Comparison of ENCODE assay signal across 11 cellular contexts in genomic region chr15:68354923-68355322, GRCh38.
A peak's percentile ranks its signal among the peaks of the same experiment; 100 is the strongest.
DNase-seq lines count a peak whose midpoint lies in the region; ATAC-seq and TF ChIP-seq lines count a peak whose summit lies in the region.
"Had no signal": no experiment of that assay in that cellular context is flagged by ENCODE, and none has a peak within 500 bp of the region (broad histone marks: within the 10 kb centered on the region; RNA-seq: fewer than 3 reads in every experiment).

No MANE protein-coding gene starts in this region.

- peak overlapping the region; percentile 91; the same call in 1 of the 2 replicates for H3K4ac ChIP-seq in IMR-90 (ENCODE audit: low read depth, low read length)

- H3K4me3 ChIP-seq in IMR-90 (ENCODE audit: insufficient read depth, low read depth, low read length) (no peak overlapping the region), astrocyte of the cerebellum (ENCODE audit: low read depth, low read length) (no peak overlapping the region), Karpas-422 (ENCODE audit: low read length) (no peak overlapping the region)
- H3K4me3 ChIP-seq: esophagus muscularis mucosa had no signal

- peaks cover 15% of the 10 kb centered on the region for H3K9me1 ChIP-seq in IMR-90 (ENCODE audit: insufficient read depth, low read length)

- H4K20me1 ChIP-seq in IMR-90 (ENCODE audit: insufficient read depth, low read length) (0 out of 2 replicates have a peak, but pooled peaks cover 5% of the 10 kb centered on the region), Karpas-422 (ENCODE audit: insufficient read depth, low read depth, low read length) (no peaks in the 10 kb centered on the region)

- H2AFZ ChIP-seq in IMR-90 (replicated peaks; ENCODE audit: low read length, poor library complexity) (peak overlapping the region; percentile 62), Karpas-422 (ENCODE audit: low read length) (no peak overlapping the region)

- H3K56ac ChIP-seq in IMR-90 (ENCODE audit: extremely low read depth, insufficient read depth, low read length) = no peak overlapping the region

- H3K79me1 ChIP-seq in IMR-90 (ENCODE audit: low read depth in 1 of 2, low read length in 2 of 2) = peaks cover 0 to 5% of the 10 kb centered on the region in 2 experiments; a peak in 1 of 4 replicates

- intact Hi-C loops in IMR-90 (cut with micrococcal nuclease) = no loop called here

- peaks cover 5% of the 10 kb centered on the region for H3K36me3 ChIP-seq in IMR-90 (ENCODE audit: control insufficient read depth, insufficient read depth, low read length)
- no peaks in the 10 kb centered on the region; the same call in 1 of the 2 replicates for H3K36me3 ChIP-seq in Karpas-422 (ENCODE audit: insufficient read depth, low read length)

- no CpG with 5 or more reads among the region's 4 CpGs for WGBS in IMR-90 (ENCODE audit: extremely low coverage in 2 of 2, insufficient read length in 1 of 2), 2 experiments

- CTCF ChIA-PET in IMR-90 (lab: Yijun Ruan, JAX) = no interaction called here

- H3K27ac ChIP-seq in IMR-90 (ENCODE audit: insufficient read depth, low read length) = peak overlapping the region; percentile 29; the same call in 1 of the 2 replicates
- H3K27ac ChIP-seq in Karpas-422 (ENCODE audit: low read length) = no peak overlapping the region
- H3K27ac ChIP-seq: esophagus muscularis mucosa had no signal

- DNase-seq in Caki2 (ENCODE audit: low read depth) (peak; percentile 60), IMR-90 (peak; percentile 98), astrocyte of the cerebellum (ENCODE audit: low read depth) (peak; percentile 98), kidney tubule cell (ENCODE audit: low spot score) (peak; percentile 91), Karpas-422 (no peak), activated gamma-delta T cell treated with Interleukin-2 at 50 U/mL for 16 hours (no peak)
- DNase-seq: DMS79, NCI-H1436 had no signal

- no peak overlapping the region for H3K18ac ChIP-seq in IMR-90 (ENCODE audit: low read depth, low read length)

- H3K4me2 ChIP-seq in IMR-90 (ENCODE audit: low read depth, low read length) = no peak overlapping the region
- no peak overlapping the region for H3K4me2 ChIP-seq in Karpas-422 (ENCODE audit: low read depth, low read length, poor library complexity, severe bottlenecking)

- no peaks in the 10 kb centered on the region for H3K79me2 ChIP-seq in Karpas-422 (ENCODE audit: low read length)

- H2BK15ac ChIP-seq in IMR-90 (ENCODE audit: low read depth, low read length) = 0 out of 3 replicates have a peak overlapping the region, but pooled peaks have one; percentile 90

- H3K4me1 ChIP-seq in IMR-90 (ENCODE audit: control insufficient read depth, insufficient read depth, low read length) = peaks cover 12% of the 10 kb centered on the region
- no peaks in the 10 kb centered on the region for H3K4me1 ChIP-seq in Karpas-422 (ENCODE audit: low read length)

- H3K9me3 ChIP-seq in IMR-90 (ENCODE audit: control insufficient read depth, insufficient read depth, low read length) (peaks cover 7% of the 10 kb centered on the region), Karpas-422 (ENCODE audit: low read length) (peaks cover 4% of the 10 kb centered on the region; the same call in 1 of the 2 replicates)

- H2AK9ac ChIP-seq in IMR-90 (replicated peaks; ENCODE audit: low read depth, low read length, poor library complexity) = peak overlapping the region; percentile 39

- no peak overlapping the region for H3K23ac ChIP-seq in IMR-90 (ENCODE audit: low read depth, low read length)

- peak overlapping the region in 1 of 2 experiments; percentile 7; a peak in 1 of 4 replicates for H4K8ac ChIP-seq in IMR-90 (ENCODE audit: low read depth in 2 of 2, low read length in 2 of 2)

- peak overlapping the region; percentile 48 for H2BK5ac ChIP-seq in IMR-90 (ENCODE audit: low read depth, low read length, poor library complexity, severe bottlenecking)

- ATAC-seq in IMR-90 (ENCODE audit: low read depth) = peak; percentile 83
- no peak for ATAC-seq in HG02588 (IDR thresholded peaks at IDR 0.05; ENCODE audit: unreplicated experiment)
- no peak for ATAC-seq in GM21381 (IDR thresholded peaks at IDR 0.05; ENCODE audit: unreplicated experiment)

- peak overlapping the region; percentile 55; the same call in 1 of the 2 replicates for H2BK20ac ChIP-seq in IMR-90 (ENCODE audit: low read depth, low read length)

- no peak overlapping the region for H3K14ac ChIP-seq in IMR-90 (replicated peaks; ENCODE audit: low read depth, low read length)

- POLR2A ChIA-PET in IMR-90 (lab: Charles Lee; ENCODE audit: unreplicated experiment) = no interaction called here

- dilution Hi-C loops in IMR-90 (cut with HindIII; ENCODE audit: low sequenced_read_pairs, unreplicated experiment) = no loop called here

- BruUV-seq in IMR-90 (replicated peaks; lab: Mats Ljungman, UMichigan) = no TSS peak

- 0 out of 2 replicates have a peak overlapping the region, but pooled peaks have one; percentile 0 for H2AK5ac ChIP-seq in IMR-90 (ENCODE audit: low read depth, low read length)

- peak overlapping the region; percentile 90; the same call in 1 of the 2 replicates for H2BK120ac ChIP-seq in IMR-90 (ENCODE audit: low read depth, low read length)

- H3K9ac ChIP-seq in IMR-90 (ENCODE audit: low read depth, low read length) (no peak overlapping the region), Karpas-422 (ENCODE audit: low read length) (no peak overlapping the region)

- no peak overlapping the region; the same call in 1 of the 2 replicates for H4K91ac ChIP-seq in IMR-90 (ENCODE audit: insufficient read depth, low read depth, low read length)

- TF ChIP-seq POLR2A in IMR-90 (IDR thresholded peaks at IDR 0.05; ENCODE audit: low read depth, low read length) = no peak

- H3K27me3 ChIP-seq in IMR-90 (ENCODE audit: control insufficient read depth, insufficient read depth, low read length) (no peaks in the 10 kb centered on the region), Karpas-422 (ENCODE audit: low read length) (peaks cover 3% of the 10 kb centered on the region; the same call in 1 of the 2 replicates)
- H3K27me3 ChIP-seq: esophagus muscularis mucosa had no signal

- H3K9me2 ChIP-seq in Karpas-422 (replicated peaks; ENCODE audit: insufficient read depth, low read length) = no peaks in the 10 kb centered on the region

- TF ChIP-seq CTCF in IMR-90 (conservative IDR thresholded peaks at IDR 0.05; ENCODE audit: low read depth, low read length) (no peak), astrocyte of the cerebellum (IDR thresholded peaks at IDR 0.05; ENCODE audit: low read depth, low read length, missing control alignments) (no peak)

- H4K5ac ChIP-seq in IMR-90 (ENCODE audit: low read depth, low read length) = no peak overlapping the region

- in situ Hi-C loops in Caki2 (cut with HindIII; ENCODE audit: low pct_unique_long_range_greater_than_20kb, low sequenced_read_pairs) = no loop called here
- in situ Hi-C loops in IMR-90 (cut with MboI; ENCODE audit: low sequenced_read_pairs) = no loop called here
- in situ Hi-C loops in astrocyte of the cerebellum (cut with HindIII; ENCODE audit: low sequenced_read_pairs) = loop anchor here (5.0 kb wide), 1 partner anchor 48 kb away; no protein-coding TSS in a partner anchor

- peak; percentile 12; the same call in 1 of the 2 replicates for TF ChIP-seq RAD21 in IMR-90 (IDR thresholded peaks at IDR 0.05; ENCODE audit: low read length)

TF ChIP-seq in IMR-90, 13 proteins besides CTCF, POLR2A, EP300 and RAD21:
- TF ChIP-seq FOS (IDR thresholded peaks at IDR 0.05; ENCODE audit: low read depth, low read length) (peak; percentile 99), ELK1 (IDR thresholded peaks at IDR 0.05; ENCODE audit: borderline replicate concordance, low read depth, low read length) (no peak), CEBPB (IDR thresholded peaks at IDR 0.05; ENCODE audit: low read depth, low read length) (peak; percentile 87), MXI1 (IDR thresholded peaks at IDR 0.05; ENCODE audit: borderline replicate concordance, low read depth, low read length) (no peak), CHD1 (IDR thresholded peaks at IDR 0.05; ENCODE audit: low read depth, low read length) (no peak), RCOR1 (IDR thresholded peaks at IDR 0.05; ENCODE audit: insufficient replicate concordance, low read length) (no peak), MAZ (IDR thresholded peaks at IDR 0.05; ENCODE audit: borderline replicate concordance, low read depth, low read length) (0 out of 2 replicates have a peak, but pooled peaks have one; percentile 22), USF2 (IDR thresholded peaks at IDR 0.05; ENCODE audit: low read depth, low read length) (no peak), MAFK (IDR thresholded peaks at IDR 0.05; ENCODE audit: low read depth, low read length) (peak; percentile 66), NFE2L2 (IDR thresholded peaks at IDR 0.05; ENCODE audit: low read depth, low read length) (no peak; the same call in 1 of the 2 replicates), SMC3 (IDR thresholded peaks at IDR 0.05; ENCODE audit: low read depth, low read length) (no peak), RFX5 (IDR thresholded peaks at IDR 0.05; ENCODE audit: low read depth, low read length) (no peak), BHLHE40 (IDR thresholded peaks at IDR 0.05; ENCODE audit: low read depth, low read length) (peak; percentile 59; the same call in 1 of the 2 replicates)

Comparison
In these comparisons a context has a peak if more than half of its experiments do, and no peak if none do; other contexts are left out.
1. DNase-seq: peak in Caki2 (single experiment), IMR-90 (single experiment), astrocyte of the cerebellum (single experiment) and kidney tubule cell (single experiment); none in Karpas-422 (single experiment) and activated gamma-delta T cell treated with Interleukin-2 at 50 U/mL for 16 hours (single experiment).